10 cellular contexts compared by ENCODE assay signal in genomic region chr5:159405611-159406031, GRCh38.
DNase-seq lines count a peak whose midpoint lies in the region; ATAC-seq and TF ChIP-seq lines count a peak whose summit lies in the region.
"Had no signal": no experiment of that assay in that cellular context is flagged by ENCODE, and none has a peak within 500 bp of the region (broad histone marks: within the 10 kb centered on the region; RNA-seq: fewer than 3 reads in every experiment).

No MANE protein-coding gene starts in this region.

- no peak overlapping the region for H3K27ac ChIP-seq in ascending aorta
- H3K27ac ChIP-seq in left lung: no peak overlapping the region
- H3K27ac ChIP-seq: ovary had no signal

- H3K27me3 Mint-ChIP-seq in stimulated activated memory B cell treated with anti-CD40 and anti-IgM and Interleukin-4, amounts not matched to agents 10 μg/mL and 1 μg/mL and 100 μg/mL, for 72 hours: no peaks in the 10 kb centered on the region
- peaks cover 14% of the 10 kb centered on the region for H3K27me3 Mint-ChIP-seq in activated T-cell treated with anti-CD3 and anti-CD28 coated beads, Interleukin-2, amount 50 U/mL, for 4 hours (ENCODE audit: low read depth)

- TF ChIP-seq CTCF in ascending aorta (IDR thresholded peaks at IDR 0.05) (no peak), left lung (IDR thresholded peaks at IDR 0.05) (no peak)

- no peaks in the 10 kb centered on the region for H3K9me3 Mint-ChIP-seq in stimulated activated memory B cell treated with anti-CD40 and anti-IgM and Interleukin-4, amounts not matched to agents 10 μg/mL and 1 μg/mL and 100 μg/mL, for 72 hours
- H3K9me3 Mint-ChIP-seq in activated T-cell treated with anti-CD3 and anti-CD28 coated beads, Interleukin-2, amount 50 U/mL, for 4 hours: no peaks in the 10 kb centered on the region

- H3K27me3 ChIP-seq in ascending aorta: no peaks in the 10 kb centered on the region
- no peaks in the 10 kb centered on the region for H3K27me3 ChIP-seq in left lung
- H3K27me3 ChIP-seq: ovary had no signal

- no peak overlapping the region for H3K27ac Mint-ChIP-seq in stimulated activated memory B cell treated with anti-CD40 and anti-IgM and Interleukin-4, amounts not matched to agents 10 μg/mL and 1 μg/mL and 100 μg/mL, for 72 hours
- H3K27ac Mint-ChIP-seq: activated naive CD8-positive, alpha-beta T cell had no signal

- intact Hi-C loops in ascending aorta (cut with DNase I): no loop called here
- intact Hi-C loops in left lung (cut with DNase I): no loop called here

- H3K36me3 ChIP-seq in ascending aorta (no peaks in the 10 kb centered on the region), left lung (no peaks in the 10 kb centered on the region)
- H3K36me3 ChIP-seq: ovary had no signal

- H3K9me3 ChIP-seq in ascending aorta: no peaks in the 10 kb centered on the region
- H3K9me3 ChIP-seq in left lung: no peaks in the 10 kb centered on the region
- H3K9me3 ChIP-seq: ovary had no signal

- H3K4me3 Mint-ChIP-seq in stimulated activated memory B cell treated with anti-CD40 and anti-IgM and Interleukin-4, amounts not matched to agents 10 μg/mL and 1 μg/mL and 100 μg/mL, for 72 hours: no peak overlapping the region
- H3K4me3 Mint-ChIP-seq in activated T-cell treated with anti-CD3 and anti-CD28 coated beads, Interleukin-2, amount 50 U/mL, for 4 hours: no peak overlapping the region
- H3K4me3 Mint-ChIP-seq: activated naive CD8-positive, alpha-beta T cell had no signal

- DNase-seq in GM19238 (ENCODE audit: insufficient read length, low spot score): peak; percentile 25
- no peak for DNase-seq in activated T-cell treated with anti-CD3 and anti-CD28 coated beads, Interleukin-2, amount 50 U/mL, for 4 hours
- no peak for DNase-seq in ascending aorta (ENCODE audit: low spot score in 2 of 2)
- no peak for DNase-seq in left lung
- DNase-seq: NCI-H2171 treated with DMSO at 0.1 percent for 48 hours, ovary had no signal

- H3K4me3 ChIP-seq in ascending aorta (no peak overlapping the region), left lung (no peak overlapping the region)
- H3K4me3 ChIP-seq: ovary had no signal

- peak; percentile 77 for ATAC-seq in HG02642 (IDR thresholded peaks at IDR 0.05; ENCODE audit: poor library complexity, unreplicated experiment)
- peak; percentile 60 for ATAC-seq in HG03558 (IDR thresholded peaks at IDR 0.05; ENCODE audit: extremely low read depth, unreplicated experiment)
- peak; percentile 91 for ATAC-seq in stimulated activated memory B cell treated with anti-CD40 and anti-IgM and Interleukin-4, amounts not matched to agents 10 μg/mL and 1 μg/mL and 100 μg/mL, for 72 hours
- no peak for ATAC-seq in activated T-cell treated with anti-CD3 and anti-CD28 coated beads, Interleukin-2, amount 50 U/mL, for 4 hours
- no peak for ATAC-seq in left lung

- H3K4me1 Mint-ChIP-seq in stimulated activated memory B cell treated with anti-CD40 and anti-IgM and Interleukin-4, amounts not matched to agents 10 μg/mL and 1 μg/mL and 100 μg/mL, for 72 hours: peaks cover 45% of the 10 kb centered on the region
- peaks cover 19% of the 10 kb centered on the region for H3K4me1 Mint-ChIP-seq in activated T-cell treated with anti-CD3 and anti-CD28 coated beads, Interleukin-2, amount 50 U/mL, for 4 hours (ENCODE audit: low read depth)

- H3K4me1 ChIP-seq in ascending aorta (no peaks in the 10 kb centered on the region), left lung (no peaks in the 10 kb centered on the region)

- H3K36me3 Mint-ChIP-seq in stimulated activated memory B cell treated with anti-CD40 and anti-IgM and Interleukin-4, amounts not matched to agents 10 μg/mL and 1 μg/mL and 100 μg/mL, for 72 hours: no peaks in the 10 kb centered on the region
- no peaks in the 10 kb centered on the region for H3K36me3 Mint-ChIP-seq in activated T-cell treated with anti-CD3 and anti-CD28 coated beads, Interleukin-2, amount 50 U/mL, for 4 hours (ENCODE audit: insufficient read depth)

Comparison
In these comparisons a context has a peak if more than half of its experiments do, and no peak if none do; other contexts are left out.
1. ATAC-seq: peak in HG02642 (single experiment), HG03558 (single experiment) and stimulated activated memory B cell treated with anti-CD40 and anti-IgM and Interleukin-4, amounts not matched to agents 10 μg/mL and 1 μg/mL and 100 μg/mL, for 72 hours (single experiment); none in activated T-cell treated with anti-CD3 and anti-CD28 coated beads, Interleukin-2, amount 50 U/mL, for 4 hours (0 of 2) and left lung (single experiment).